Comparison of ENCODE assay signal across 8 cellular contexts in genomic region chr4:77600521-77601451, GRCh38. TPM values are rescaled to one million over a fixed set of nuclear protein-coding genes. Genes with fewer than 3 reads are reported as not detected.
A peak's percentile ranks its signal among the peaks of the same experiment; 100 is the strongest.
DNase-seq lines count a peak whose midpoint lies in the region; ATAC-seq and TF ChIP-seq lines count a peak whose summit lies in the region.

No MANE protein-coding gene starts in this region.

- H3K79me2 ChIP-seq in SU-DHL-6 (ENCODE audit: insufficient read depth, low read length): no peaks in the 10 kb centered on the region

- no peak overlapping the region for H3K4me2 ChIP-seq in SU-DHL-6 (ENCODE audit: low read depth, low read length, poor library complexity, severe bottlenecking)

- no peak for TF ChIP-seq POLR2A in prostate gland (IDR thresholded peaks at IDR 0.05)

- H3K27ac ChIP-seq in C4-2B (no peak overlapping the region), SU-DHL-6 (ENCODE audit: low read depth, low read length) (no peak overlapping the region), prostate gland (peak overlapping the region; percentile 20 to 59)

- 38% methylated on average over 6 of the region's 6 CpGs for WGBS in prostate gland

- no peaks in the 10 kb centered on the region for H4K20me1 ChIP-seq in SU-DHL-6 (ENCODE audit: low read depth, low read length)

- H3F3A ChIP-seq in SU-DHL-6 (ENCODE audit: insufficient read depth): no peaks in the 10 kb centered on the region

- no peaks in the 10 kb centered on the region for H3K27me3 ChIP-seq in SU-DHL-6 (ENCODE audit: low read length)
- no peaks in the 10 kb centered on the region for H3K27me3 ChIP-seq in prostate gland (replicated peaks; ENCODE audit: insufficient read depth)

- DNase-seq in GM12865 (ENCODE audit: low read depth): peak; percentile 47
- DNase-seq in HuH-7 (ENCODE audit: low spot score): peak; percentile 15
- peak; percentile 13 for DNase-seq in fibroblast of gingiva (ENCODE audit: low read depth)
- peak; percentile 52 for DNase-seq in prostate gland (ENCODE audit: low spot score)
- no peak for DNase-seq in activated T-cell treated with anti-CD3 and anti-CD28 coated beads for 4 hours

- H3K4me3 ChIP-seq in GM12865 (ENCODE audit: low read depth, low read length): no peak overlapping the region
- H3K4me3 ChIP-seq in SU-DHL-6 (ENCODE audit: insufficient read depth, low read length, poor library complexity, severe bottlenecking): no peak overlapping the region
- H3K4me3 ChIP-seq in prostate gland: no peak overlapping the region

- H3K9ac ChIP-seq in SU-DHL-6 (ENCODE audit: low read length): no peak overlapping the region

- TF ChIP-seq CTCF in C4-2B (conservative IDR thresholded peaks at IDR 0.05): peak; percentile 88
- TF ChIP-seq CTCF in GM12865 (IDR thresholded peaks at IDR 0.05; ENCODE audit: insufficient read depth, low read depth, low read length, missing control alignments): peak; percentile 77
- TF ChIP-seq CTCF in SU-DHL-6 (IDR thresholded peaks at IDR 0.05; ENCODE audit: insufficient read depth, low read length, poor library complexity, severe bottlenecking): peak; percentile 41
- peak; percentile 65 to 77 (median 72) for TF ChIP-seq CTCF in prostate gland (IDR thresholded peaks at IDR 0.05)

- no peaks in the 10 kb centered on the region for H3K36me3 ChIP-seq in SU-DHL-6 (ENCODE audit: low read length)
- H3K36me3 ChIP-seq in prostate gland: no peaks in the 10 kb centered on the region

- H2AFZ ChIP-seq in SU-DHL-6 (ENCODE audit: low read depth, low read length, severe bottlenecking): no peak overlapping the region

- H3K9me2 ChIP-seq in SU-DHL-6 (replicated peaks; ENCODE audit: insufficient read depth, low read length): no peaks in the 10 kb centered on the region

- no peaks in the 10 kb centered on the region for H3K4me1 ChIP-seq in prostate gland (replicated peaks)

- ATAC-seq in HG02571 (IDR thresholded peaks at IDR 0.05; ENCODE audit: unreplicated experiment): no peak

- H3K9me3 ChIP-seq in SU-DHL-6 (ENCODE audit: insufficient read depth, low read length) (no peaks in the 10 kb centered on the region), prostate gland (no peaks in the 10 kb centered on the region)

- intact Hi-C loops in prostate gland (cut with DNase I): loop anchor here (5.0 kb wide), 1 partner anchor 213 kb away; no protein-coding TSS in a partner anchor

RNA-seq across cellular contexts. Expression of gene CXCL13, which starts 4.8 kb away (rescaled TPM):
- total RNA-seq in prostate gland: 1 to 10 TPM; 1.4 to 3.1 TPM

Comparison
In these comparisons a context has a peak if more than half of its experiments do, and no peak if none do; other contexts are left out.
1. H3K27ac ChIP-seq: peak in prostate gland (2 of 2); none in C4-2B (single experiment) and SU-DHL-6 (single experiment).
2. Peak in every context shown above with its lines, with median percentiles within 50 percentile points of each other: CTCF ChIP-seq.